11 cellular contexts compared by ENCODE assay signal in genomic region chr17:299546-299945, GRCh38.
"Had no signal": no experiment of that assay in that cellular context is flagged by ENCODE, and none has a peak within 500 bp of the region (broad histone marks: within the 10 kb centered on the region; RNA-seq: fewer than 3 reads in every experiment).

No MANE protein-coding gene starts in this region.

- H3K27me3 ChIP-seq: body of pancreas, testis had no signal

- DNase-seq: activated CD4-positive, alpha-beta T cell treated with anti-CD3 and anti-CD28 coated beads, Interleukin-2, amount 10 ng/mL, durations not matched to agents 7 days and 5 days; activated CD4-positive, CD25-positive, alpha-beta regulatory T cell; activated T-cell treated with anti-CD3 and anti-CD28 coated beads for 4 hours; dermis blood vessel endothelial cell; immature natural killer cell; nephron progenitor cell; stimulated activated CD4-positive, alpha-beta T cell treated with anti-CD3 and anti-CD28 coated beads, Interleukin-4, amount 100 ng/mL, for 24 hours; stimulated activated naive CD8-positive, alpha-beta T cell treated with anti-CD3 and anti-CD28 coated beads, Interleukin-15, amount 100 ng/mL, for 72 hours; T-helper 17 cell had no signal

- H3K27ac ChIP-seq: testis had no signal

- H3K9me3 ChIP-seq: body of pancreas, testis had no signal

- H3K4me3 ChIP-seq: body of pancreas, testis had no signal
